9 cellular contexts compared by ENCODE assay signal in the genomic region with DNA sequence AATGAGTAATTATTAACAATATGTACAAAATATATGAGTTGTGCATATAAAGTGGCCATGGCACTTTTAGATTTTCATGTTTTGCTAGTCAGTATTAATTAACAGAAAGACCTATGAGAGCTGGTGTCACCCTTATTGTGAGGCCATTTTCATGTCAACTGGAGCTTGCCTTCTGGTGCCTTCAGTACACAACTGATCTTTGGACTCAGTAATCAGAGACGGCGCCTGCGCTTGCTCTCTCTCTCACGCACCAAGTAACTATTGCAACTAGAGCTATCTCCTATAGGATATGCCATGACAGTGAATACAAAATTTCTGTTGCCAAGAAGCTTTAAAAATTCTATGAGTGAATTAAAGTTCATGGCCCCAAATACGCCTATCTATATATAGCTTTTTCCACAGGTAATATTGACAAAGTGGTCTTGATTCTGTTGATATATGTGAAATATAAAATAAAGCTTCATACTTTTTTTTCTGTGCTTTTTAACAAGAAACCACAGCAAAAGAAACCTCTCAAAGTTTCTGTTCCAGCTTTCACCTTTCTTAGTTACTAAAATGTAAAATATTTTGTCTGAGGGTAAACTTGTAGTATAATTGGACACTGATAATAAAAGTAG. TPM values are rescaled to one million over a fixed set of nuclear protein-coding genes. Genes with fewer than 3 reads are reported as not detected.
DNase-seq lines count a peak whose midpoint lies in the region; ATAC-seq, FAIRE-seq and TF ChIP-seq lines count a peak whose summit lies in the region.
"Had no signal": no experiment of that assay in that cellular context is flagged by ENCODE, and none has a peak within 500 bp of the region (broad histone marks: within the 10 kb centered on the region; RNA-seq: fewer than 3 reads in every experiment).

No MANE protein-coding gene starts in this region.

- intact Hi-C loops in HepG2 (cut with micrococcal nuclease; ENCODE audit: unreplicated experiment): loop anchor here (1.0 to 5.0 kb wide), 3 partner anchors 36 to 141 kb away; a partner anchor contains a TSS

- H3K27me3 Mint-ChIP-seq in activated naive CD4-positive, alpha-beta T cell treated with anti-CD3 and anti-CD28 coated beads, Interleukin-2, amount 50 U/mL, for 24 hours: no peaks in the 10 kb centered on the region

- H2AFZ ChIP-seq in HepG2 (ENCODE audit: low read length): no peak overlapping the region

- H4K20me1 ChIP-seq in HepG2 (ENCODE audit: insufficient read depth, low read length): peaks cover 70% of the 10 kb centered on the region

- H3K4me1 ChIP-seq in HepG2 (ENCODE audit: insufficient read depth, low read length) (peaks cover 71% of the 10 kb centered on the region), thymus (ENCODE audit: control insufficient read depth, insufficient read depth, low read length) (peaks cover 21% of the 10 kb centered on the region)

- no peaks in the 10 kb centered on the region for H3K36me3 Mint-ChIP-seq in activated naive CD4-positive, alpha-beta T cell treated with anti-CD3 and anti-CD28 coated beads, Interleukin-2, amount 50 U/mL, for 24 hours

- peak overlapping the region; percentile 35 for H3K27ac Mint-ChIP-seq in activated naive CD4-positive, alpha-beta T cell treated with anti-CD3 and anti-CD28 coated beads, Interleukin-2, amount 50 U/mL, for 24 hours

- H3K9ac ChIP-seq in HepG2 (ENCODE audit: insufficient read depth, low read depth, low read length): peak overlapping the region; percentile 92

- peaks cover 80% of the 10 kb centered on the region for H3K79me2 ChIP-seq in HepG2 (ENCODE audit: insufficient read depth, low read length)

- H3K27me3 ChIP-seq in HepG2 (ENCODE audit: control insufficient read depth in 1 of 2, insufficient read depth in 2 of 2, low read length in 2 of 2) (no peaks in the 10 kb centered on the region; a peak in 1 of 5 replicates), thymus (ENCODE audit: control insufficient read depth, insufficient read depth) (no peaks in the 10 kb centered on the region)

- TF ChIP-seq EP300 in HepG2 (IDR thresholded peaks at IDR 0.05; ENCODE audit: low read depth in 2 of 2, low read length in 2 of 2): peak; percentile 37 to 61; a peak in 2 of 4 replicates
- TF ChIP-seq EP300 in HepG2 (CRISPR knock-in tag; IDR thresholded peaks at IDR 0.05; ENCODE audit: borderline replicate concordance): no peak

- DNase-seq in activated naive CD4-positive, alpha-beta T cell treated with Interleukin-2 at 50 U/mL for 16 hours: no peak
- DNase-seq in SW480 (ENCODE audit: low spot score) (peak; percentile 85), HepG2 (ENCODE audit: low spot score) (peak; percentile 95), HTR-8/SVneo (ENCODE audit: insufficient read length, low spot score) (no peak), GM13977 (ENCODE audit: low spot score) (no peak)
- DNase-seq: SIG-M5 had no signal

- BruUV-seq in HepG2 (replicated peaks; lab: Mats Ljungman, UMichigan): no TSS peak

- H3K27ac ChIP-seq in HepG2 (ENCODE audit: extremely low read length, insufficient read depth, low read length): peak overlapping the region; percentile 96
- no peak overlapping the region for H3K27ac ChIP-seq in thymus (ENCODE audit: low read depth)

- no peak for TF ChIP-seq RAD21 in HepG2 (CRISPR knock-in tag; IDR thresholded peaks at IDR 0.05)

- H3K9me3 ChIP-seq in HepG2 (ENCODE audit: low read length) (no peaks in the 10 kb centered on the region), thymus (ENCODE audit: control insufficient read depth) (no peaks in the 10 kb centered on the region)

- peaks cover 83% of the 10 kb centered on the region for H3K4me1 Mint-ChIP-seq in activated naive CD4-positive, alpha-beta T cell treated with anti-CD3 and anti-CD28 coated beads, Interleukin-2, amount 50 U/mL, for 24 hours

- H3K4me3 Mint-ChIP-seq in activated naive CD4-positive, alpha-beta T cell treated with anti-CD3 and anti-CD28 coated beads, Interleukin-2, amount 50 U/mL, for 24 hours: peak overlapping the region; percentile 23

- CTCF ChIA-PET in HepG2 (lab: Yijun Ruan, JAX; ENCODE audit: low intra/inter-chr PET ratio, low total read pairs): no interaction called here

- H3K36me3 ChIP-seq in HepG2 (replicated peaks in 1 of 2; ENCODE audit: control insufficient read depth in 1 of 2, insufficient read depth in 2 of 2, low read length in 2 of 2) (no peaks in the 10 kb centered on the region), thymus (ENCODE audit: control insufficient read depth, insufficient read depth) (no peaks in the 10 kb centered on the region)

- no peaks in the 10 kb centered on the region for H3K9me3 Mint-ChIP-seq in activated naive CD4-positive, alpha-beta T cell treated with anti-CD3 and anti-CD28 coated beads, Interleukin-2, amount 50 U/mL, for 24 hours

- FAIRE-seq in HepG2 (lab: Jason Lieb, UNC): peak; percentile 72
- FAIRE-seq in HTR-8/SVneo (lab: Jason Lieb, UNC): no peak

- WGBS in HepG2 (ENCODE audit: low lambda C conversion rate): 0% methylated on average over 5 of the region's 5 CpGs
- 88% methylated on average over 5 of the region's 5 CpGs for whole genome bisulfite sequencing in thymus

- H3K4me3 ChIP-seq in HepG2 (replicated peaks in 1 of 3; ENCODE audit: insufficient read depth in 1 of 3, low read depth in 2 of 3, low read length in 3 of 3) (peak overlapping the region; percentile 86 to 89 (median 88); a peak in 5 of 6 replicates), thymus (ENCODE audit: low read length) (peak overlapping the region; percentile 93)

- TF ChIP-seq POLR2A in HepG2 (IDR thresholded peaks at IDR 0.05; ENCODE audit: insufficient read depth in 1 of 2, low read depth in 2 of 2, low read length in 2 of 2): peak in 1 of 2 experiments; percentile 45; a peak in 1 of 4 replicates

- ATAC-seq in HepG2 (peak; percentile 39), GM18502 (IDR thresholded peaks at IDR 0.05; ENCODE audit: poor library complexity, unreplicated experiment) (no peak)

- H3K4me2 ChIP-seq in HepG2 (ENCODE audit: low read depth, low read length): peak overlapping the region; percentile 80

- in situ Hi-C loops in HepG2 (cut with HindIII; ENCODE audit: extremely low pct_ligation_motif_present, low pct_unique_long_range_greater_than_20kb): loop anchor here (5.0 kb wide), 1 partner anchor 101 kb away; no protein-coding TSS in a partner anchor
- in situ Hi-C loops in GM13977 (cut with MboI; ENCODE audit: low pct_unique_long_range_greater_than_20kb, low sequenced_read_pairs, unreplicated experiment): loop anchor here (10.0 kb wide), 2 partner anchors 94 to 184 kb away; no protein-coding TSS in a partner anchor

- POLR2A ChIA-PET in HepG2 (lab: Yijun Ruan, JAX): interaction anchor here (0.7 to 9.0 kb wide), 17 partner anchors 8 to 405 kb away, joined by 3 to 282 read pairs (median 5); a partner anchor contains a TSS

- TF ChIP-seq CTCF in HepG2 (CRISPR knock-in tag; IDR thresholded peaks at IDR 0.05) (0 out of 2 replicates have a peak, but pooled peaks have one; percentile 14), GM13977 (IDR thresholded peaks at IDR 0.05; ENCODE audit: extremely low read depth, insufficient read depth, missing control alignments) (no peak)

TF ChIP-seq in HepG2, 621 proteins besides CTCF, POLR2A, EP300 and RAD21 (continues in another document):
- TF ChIP-seq GATAD1 (CRISPR knock-in tag; IDR thresholded peaks at IDR 0.05) (0 out of 2 replicates have a peak, but pooled peaks have one; percentile 9), ZNF530 (CRISPR knock-in tag; IDR thresholded peaks at IDR 0.05; ENCODE audit: low read depth) (no peak), MBD4 (IDR thresholded peaks at IDR 0.05; ENCODE audit: borderline replicate concordance, low read length) (peak; percentile 79; the same call in 1 of the 2 replicates), RORA (CRISPR knock-in tag; IDR thresholded peaks at IDR 0.05) (no peak)
- TF ChIP-seq, protein P1, sequence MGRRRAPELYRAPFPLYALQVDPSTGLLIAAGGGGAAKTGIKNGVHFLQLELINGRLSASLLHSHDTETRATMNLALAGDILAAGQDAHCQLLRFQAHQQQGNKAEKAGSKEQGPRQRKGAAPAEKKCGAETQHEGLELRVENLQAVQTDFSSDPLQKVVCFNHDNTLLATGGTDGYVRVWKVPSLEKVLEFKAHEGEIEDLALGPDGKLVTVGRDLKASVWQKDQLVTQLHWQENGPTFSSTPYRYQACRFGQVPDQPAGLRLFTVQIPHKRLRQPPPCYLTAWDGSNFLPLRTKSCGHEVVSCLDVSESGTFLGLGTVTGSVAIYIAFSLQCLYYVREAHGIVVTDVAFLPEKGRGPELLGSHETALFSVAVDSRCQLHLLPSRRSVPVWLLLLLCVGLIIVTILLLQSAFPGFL (CRISPR knock-in tag; IDR thresholded peaks at IDR 0.05): no peak
- TF ChIP-seq, protein P2, sequence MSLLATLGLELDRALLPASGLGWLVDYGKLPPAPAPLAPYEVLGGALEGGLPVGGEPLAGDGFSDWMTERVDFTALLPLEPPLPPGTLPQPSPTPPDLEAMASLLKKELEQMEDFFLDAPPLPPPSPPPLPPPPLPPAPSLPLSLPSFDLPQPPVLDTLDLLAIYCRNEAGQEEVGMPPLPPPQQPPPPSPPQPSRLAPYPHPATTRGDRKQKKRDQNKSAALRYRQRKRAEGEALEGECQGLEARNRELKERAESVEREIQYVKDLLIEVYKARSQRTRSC (CRISPR knock-in tag; IDR thresholded peaks at IDR 0.05; ENCODE audit: low read depth): no peak

RNA-seq across cellular contexts. Expression of a gene that starts 2.9 kb away (rescaled TPM):
- 6.7 and 11.8 TPM in 2 replicates for total RNA-seq in HepG2 (2016; rRNA removed; fragmentation: Illumina TruSeq; extraction: Trizol)
- total RNA-seq in HepG2 (2016; cell fraction: cytosol; rRNA removed; fragmentation: Illumina TruSeq; extraction: Trizol; ENCODE audit: low read depth): 1.4 and 1.5 TPM in 2 replicates
- total RNA-seq in HepG2 (2016; cell fraction: insoluble cytoplasmic fraction; rRNA removed; fragmentation: Illumina TruSeq; extraction: Trizol): 6.7 and 10.6 TPM in 2 replicates
- total RNA-seq in HepG2 (2016; cell fraction: membrane; rRNA removed; fragmentation: Illumina TruSeq; extraction: Trizol): 7.8 and 8.3 TPM in 2 replicates
- 14.3 and 14.5 TPM in 2 replicates for total RNA-seq in HepG2 (2016; cell fraction: nucleus; rRNA removed; fragmentation: Illumina TruSeq; extraction: Trizol)
- polyA plus RNA-seq in HepG2 (2011; rRNA removed) (22.6 and 23.5 TPM in 2 replicates), thymus (37.6 TPM)
- polyA plus RNA-seq in HepG2 (2011; cell fraction: cytosol; rRNA removed): 18.0 and 25.0 TPM in 2 replicates
- polyA plus RNA-seq in HepG2 (2011; cell fraction: nucleus; rRNA removed): 19.6 and 25.0 TPM in 2 replicates
- 42.6 and 46.2 TPM in 2 replicates for polyA plus RNA-seq in HepG2 (2012)
- 1.8 and 2.6 TPM in 2 replicates for polyA plus RNA-seq in HepG2 (2016; cell fraction: cytosol; fragmentation: Illumina TruSeq; extraction: Trizol; ENCODE audit: low read depth)
- 15.8 and 17.6 TPM in 2 replicates for polyA plus RNA-seq in HepG2 (2016; cell fraction: insoluble cytoplasmic fraction; fragmentation: Illumina TruSeq; extraction: Trizol; ENCODE audit: low read depth)
- polyA plus RNA-seq in HepG2 (2016; cell fraction: membrane; fragmentation: Illumina TruSeq; extraction: Trizol; ENCODE audit: low read depth): 6.6 and 6.8 TPM in 2 replicates
- polyA plus RNA-seq in HepG2 (2016; cell fraction: nucleus; fragmentation: Illumina TruSeq; extraction: Trizol; ENCODE audit: insufficient read depth, low read depth): 25.6 and 26.8 TPM in 2 replicates
- polyA minus RNA-seq in HepG2 (2011; rRNA and poly(A)+ RNA removed; ENCODE audit: low replicate concordance): 7.6 and 39.9 TPM in 2 replicates
- polyA minus RNA-seq in HepG2 (2011; cell fraction: cytosol; rRNA and poly(A)+ RNA removed): 37.8 and 40.2 TPM in 2 replicates
- polyA minus RNA-seq in HepG2 (2011; cell fraction: nucleus; rRNA and poly(A)+ RNA removed): 37.5 and 39.7 TPM in 2 replicates

Comparison
In these comparisons a context has a peak if more than half of its experiments do, and no peak if none do; other contexts are left out.
1. DNase-seq: peak in SW480 (single experiment) and HepG2 (single experiment); none in activated naive CD4-positive, alpha-beta T cell treated with Interleukin-2 at 50 U/mL for 16 hours (single experiment), HTR-8/SVneo (single experiment) and GM13977 (single experiment).